18 cellular contexts compared by ENCODE assay signal in genomic region chr17:77946900-77947643, GRCh38.
"Had no signal": no experiment of that assay in that cellular context is flagged by ENCODE, and none has a peak within 500 bp of the region (broad histone marks: within the 10 kb centered on the region; RNA-seq: fewer than 3 reads in every experiment).

No MANE protein-coding gene starts in this region.

- FAIRE-seq: frontal cortex, keratinocyte had no signal

- ATAC-seq: left lobe of liver; stimulated activated memory B cell treated with anti-CD40 and anti-IgM and Interleukin-4, amounts not matched to agents 10 μg/mL and 1 μg/mL and 100 μg/mL, for 72 hours had no signal

- H3K4me3 ChIP-seq: cardiac muscle cell, sigmoid colon, tibial nerve had no signal

- H3K4me1 Mint-ChIP-seq: stimulated activated memory B cell treated with anti-CD40 and anti-IgM and Interleukin-4, amounts not matched to agents 10 μg/mL and 1 μg/mL and 100 μg/mL, for 72 hours had no signal

- H3K27ac Mint-ChIP-seq: activated naive CD8-positive, alpha-beta T cell; endodermal cell; nephron progenitor cell; stimulated activated memory B cell treated with anti-CD40 and anti-IgM and Interleukin-4, amounts not matched to agents 10 μg/mL and 1 μg/mL and 100 μg/mL, for 72 hours; T-helper 1 cell treated with Interleukin-12 subunit alpha and Interleukin-12 subunit beta and Interleukin-4 antibody, amounts not matched to agents 30 μg/mL and 1 μg/mL, for 36 hours had no signal

- H3K27ac ChIP-seq: cardiac muscle cell, sigmoid colon, tibial nerve had no signal

- DNase-seq: activated CD4-positive, CD25-positive, alpha-beta regulatory T cell treated with anti-CD3 and anti-CD28 coated beads, Interleukin-2, amount 50 U/mL, for 72 hours; activated CD8-positive, alpha-beta memory T cell treated with anti-CD3 and anti-CD28 coated beads for 24 hours; activated gamma-delta T cell; endodermal cell; mammary epithelial cell; midbrain; nephron progenitor cell; occipital lobe; sigmoid colon; stimulated activated CD4-positive, alpha-beta T cell treated with anti-CD3 and anti-CD28 coated beads, Interleukin-4, amount 100 ng/mL, for 24 hours had no signal

- H3K27me3 ChIP-seq: sigmoid colon, tibial nerve had no signal

- H3K4me3 Mint-ChIP-seq: activated naive CD8-positive, alpha-beta T cell; endodermal cell; nephron progenitor cell; stimulated activated memory B cell treated with anti-CD40 and anti-IgM and Interleukin-4, amounts not matched to agents 10 μg/mL and 1 μg/mL and 100 μg/mL, for 72 hours; T-helper 1 cell treated with Interleukin-12 subunit alpha and Interleukin-12 subunit beta and Interleukin-4 antibody, amounts not matched to agents 30 μg/mL and 1 μg/mL, for 36 hours had no signal

- H3K9me3 ChIP-seq: sigmoid colon, tibial nerve had no signal

- H3K36me3 ChIP-seq: cardiac muscle cell, sigmoid colon, tibial nerve had no signal

- H3K9me3 Mint-ChIP-seq: endodermal cell had no signal

- H3K36me3 Mint-ChIP-seq: stimulated activated memory B cell treated with anti-CD40 and anti-IgM and Interleukin-4, amounts not matched to agents 10 μg/mL and 1 μg/mL and 100 μg/mL, for 72 hours had no signal

- H3K4me1 ChIP-seq: sigmoid colon had no signal
